ENCODE assay signal across 21 cellular contexts in the genomic region with DNA sequence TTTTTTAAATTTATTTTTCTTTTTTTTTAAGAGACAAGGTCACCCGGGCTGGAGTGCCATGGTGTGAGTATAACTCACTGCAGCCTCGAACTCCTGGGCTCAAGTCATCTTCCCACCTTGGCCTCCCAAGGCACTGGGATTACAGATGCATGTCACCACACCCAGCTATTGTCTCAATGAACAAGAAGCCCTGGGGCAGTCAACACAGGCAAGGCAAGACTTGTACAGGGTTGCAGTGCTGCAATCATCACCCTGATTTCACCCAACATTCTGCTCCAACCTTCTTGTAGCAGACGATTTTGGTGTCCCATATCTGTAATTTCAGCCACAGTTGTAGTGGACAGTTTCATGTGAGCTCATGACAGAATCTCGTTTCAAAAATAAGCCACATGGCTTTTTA.
DNase-seq lines count a peak whose midpoint lies in the region; ATAC-seq, FAIRE-seq and TF ChIP-seq lines count a peak whose summit lies in the region.
"Had no signal": no experiment of that assay in that cellular context is flagged by ENCODE, and none has a peak within 500 bp of the region (broad histone marks: within the 10 kb centered on the region; RNA-seq: fewer than 3 reads in every experiment).

No MANE protein-coding gene starts in this region.

- H3K4me3 ChIP-seq in breast epithelium: no peak overlapping the region
- no peak overlapping the region for H3K4me3 ChIP-seq in bronchial epithelial cell (ENCODE audit: low read depth, low read length)
- H3K4me3 ChIP-seq: A549 had no signal

- TF ChIP-seq CTCF in MCF 10A (IDR thresholded peaks at IDR 0.05; ENCODE audit: unreplicated experiment) (no peak), breast epithelium (IDR thresholded peaks at IDR 0.05) (no peak), bronchial epithelial cell (IDR thresholded peaks at IDR 0.05; ENCODE audit: insufficient read depth, low read length, severe bottlenecking) (no peak), foreskin keratinocyte (conservative IDR thresholded peaks at IDR 0.05) (no peak)

- peak; percentile 76 for FAIRE-seq in bronchial epithelial cell (lab: Jason Lieb, UNC)
- FAIRE-seq: A549, D721Med, GM12892, GM18507 had no signal

- H3K36me3 ChIP-seq in breast epithelium (no peaks in the 10 kb centered on the region), bronchial epithelial cell (ENCODE audit: control insufficient read depth, insufficient read depth, low read length) (no peaks in the 10 kb centered on the region)

- peak; percentile 91 for ATAC-seq in foreskin keratinocyte
- ATAC-seq: A549, HCT116 had no signal

- no peak overlapping the region for H3K27ac ChIP-seq in breast epithelium
- no peak overlapping the region for H3K27ac ChIP-seq in foreskin keratinocyte
- H3K27ac ChIP-seq: 22Rv1, A549, C4-2B had no signal

- H3K9me3 Mint-ChIP-seq in MCF 10A (ENCODE audit: unreplicated experiment): no peaks in the 10 kb centered on the region
- H3K9me3 Mint-ChIP-seq in immature natural killer cell: peaks cover 0 to 5% (median 1%) of the 10 kb centered on the region in 6 donors
- H3K9me3 Mint-ChIP-seq: CD4-positive, alpha-beta T cell had no signal

- H3K9me3 ChIP-seq in breast epithelium: no peaks in the 10 kb centered on the region
- H3K9me3 ChIP-seq: Caco-2 had no signal

- H3K36me3 Mint-ChIP-seq in MCF 10A (ENCODE audit: insufficient read depth, unreplicated experiment): no peaks in the 10 kb centered on the region
- no peaks in the 10 kb centered on the region for H3K36me3 Mint-ChIP-seq in immature natural killer cell

- H3K4me1 ChIP-seq in breast epithelium (no peaks in the 10 kb centered on the region), foreskin keratinocyte (peaks cover 3% of the 10 kb centered on the region)
- H3K4me1 ChIP-seq: A549, Caco-2 had no signal

- no peaks in the 10 kb centered on the region for H3K27me3 Mint-ChIP-seq in MCF 10A (ENCODE audit: insufficient read depth, unreplicated experiment)
- peaks cover 0 to 9% (median 4%) of the 10 kb centered on the region in 3 donors for H3K27me3 Mint-ChIP-seq in immature natural killer cell (ENCODE audit: low read depth in 3 of 3)

- CTCF ChIA-PET in MCF 10A (lab: Yijun Ruan, JAX): no interaction called here

- intact Hi-C loops in MCF 10A (cut with micrococcal nuclease) (no loop called here), breast epithelium (cut with DNase I; ENCODE audit: low total_unique reads) (no loop called here)

- peak; percentile 82 for DNase-seq in MCF 10A (ENCODE audit: unreplicated experiment)
- no peak for DNase-seq in breast epithelium (ENCODE audit: low spot score in 2 of 2)
- DNase-seq in bronchial epithelial cell (ENCODE audit: low read depth): peak; percentile 89
- DNase-seq in foreskin keratinocyte: peak; percentile 66 to 85
- DNase-seq in immature natural killer cell: no peak
- DNase-seq in NCI-H2227 (lab: John Stamatoyannopoulos, UW; ENCODE audit: unreplicated experiment): no peak
- DNase-seq in pons (ENCODE audit: low spot score): no peak
- DNase-seq: AML-193; Caco-2; CD4-positive, alpha-beta T cell; GDM1; GOT3; H7; HFFc6 had no signal

- H3K4me3 Mint-ChIP-seq in MCF 10A (ENCODE audit: unreplicated experiment): no peak overlapping the region
- no peak overlapping the region for H3K4me3 Mint-ChIP-seq in immature natural killer cell
- H3K4me3 Mint-ChIP-seq: CD4-positive, alpha-beta T cell; HFFc6 had no signal

- BruUV-seq in MCF 10A (replicated peaks; lab: Mats Ljungman, UMichigan): no TSS peak

- H3K27me3 ChIP-seq in breast epithelium (no peaks in the 10 kb centered on the region), bronchial epithelial cell (ENCODE audit: control insufficient read depth, insufficient read depth, low read length) (no peaks in the 10 kb centered on the region), foreskin keratinocyte (no peaks in the 10 kb centered on the region)

- H3K4me1 Mint-ChIP-seq in MCF 10A (ENCODE audit: insufficient read depth, unreplicated experiment) (no peaks in the 10 kb centered on the region), immature natural killer cell (no peaks in the 10 kb centered on the region)

- no peak for TF ChIP-seq POLR2A in breast epithelium (IDR thresholded peaks at IDR 0.05)

- POLR2A ChIA-PET in MCF 10A (lab: Yijun Ruan, JAX): no interaction called here

- no peak overlapping the region for H3K27ac Mint-ChIP-seq in MCF 10A (ENCODE audit: low read depth, unreplicated experiment)
- H3K27ac Mint-ChIP-seq in immature natural killer cell: no peak overlapping the region
- H3K27ac Mint-ChIP-seq: CD4-positive, alpha-beta T cell; HFFc6 had no signal

Comparison
In these comparisons a context has a peak if more than half of its experiments do, and no peak if none do; other contexts are left out.
1. DNase-seq: peak in MCF 10A (single experiment), bronchial epithelial cell (single experiment) and foreskin keratinocyte (2 of 2); none in breast epithelium (0 of 2), immature natural killer cell (0 of 3), NCI-H2227 (single experiment) and pons (single experiment).